In the genomic region with DNA sequence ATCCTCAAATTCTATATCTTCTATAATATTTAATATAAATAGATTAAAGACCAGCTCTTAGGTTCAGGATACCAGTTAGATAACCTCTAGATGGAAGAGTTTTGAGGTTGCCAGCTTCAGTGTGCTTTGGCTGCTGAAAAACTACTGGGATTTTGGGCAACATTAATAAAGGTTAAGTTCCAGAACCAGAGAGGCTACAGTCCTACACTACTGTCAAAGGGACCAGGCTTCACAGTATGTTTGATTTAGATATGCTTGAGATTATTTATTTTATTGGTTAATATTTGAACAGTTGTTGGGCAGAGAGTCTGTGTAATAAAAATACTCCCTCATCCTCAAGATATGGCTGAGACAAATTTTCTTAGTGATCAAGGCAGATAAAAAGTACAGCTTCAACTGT, we compare ENCODE assay signal across 28 cellular contexts. TPM values are rescaled to one million over a fixed set of nuclear protein-coding genes. Genes with fewer than 3 reads are reported as not detected.
"Had no signal": no experiment of that assay in that cellular context is flagged by ENCODE, and none has a peak within 500 bp of the region (broad histone marks: within the 10 kb centered on the region; RNA-seq: fewer than 3 reads in every experiment).

No MANE protein-coding gene starts in this region.

- DNase-seq: activated B cell treated with CpG ODN at 0.5 μM for 24 hours; activated CD8-positive, alpha-beta memory T cell treated with anti-CD3 and anti-CD28 coated beads, Interleukin-2, amount 10 ng/mL, durations not matched to agents 7 days and 5 days; activated CD8-positive, alpha-beta T cell treated with anti-CD3 and anti-CD28 coated beads, Interleukin-2, amount 10 ng/mL, durations not matched to agents 7 days and 5 days; activated naive CD4-positive, alpha-beta T cell; activated T-cell treated with anti-CD3 and anti-CD28 coated beads, Interleukin-2, amount 50 U/mL, for 72 hours; dermis blood vessel endothelial cell; effector CD4-positive, alpha-beta T cell; foreskin keratinocyte; left cardiac atrium; naive thymus-derived CD4-positive, alpha-beta T cell; occipital lobe; stimulated activated CD4-positive, alpha-beta T cell treated with anti-CD3 and anti-CD28 coated beads, Interleukin-15, amount 100 ng/mL, for 24 hours; stimulated activated CD4-positive, alpha-beta T cell treated with anti-CD3 and anti-CD28 coated beads, Interleukin-2, amount 100 ng/mL, for 24 hours; stimulated activated naive B cell treated with anti-CD40 and anti-IgM and Interleukin-4, amounts not matched to agents 10 μg/mL and 1 μg/mL and 100 μg/mL, for 72 hours; stomach; T-helper 17 cell; T1000; thyroid gland; upper lobe of right lung had no signal

- H3K9me3 ChIP-seq: esophagus muscularis mucosa, right atrium auricular region, stomach, thyroid gland, upper lobe of right lung had no signal

- H3K27ac Mint-ChIP-seq: activated B cell treated with CpG ODN at 0.5 μM for 24 hours; activated CD8-positive, alpha-beta memory T cell treated with anti-CD3 and anti-CD28 coated beads, Interleukin-2, amount 10 ng/mL, durations not matched to agents 7 days and 5 days; activated CD8-positive, alpha-beta T cell treated with anti-CD3 and anti-CD28 coated beads, Interleukin-2, amount 10 ng/mL, durations not matched to agents 7 days and 5 days; activated naive CD4-positive, alpha-beta T cell treated with anti-CD3 and anti-CD28 coated beads, Interleukin-2, amount 50 U/mL, for 72 hours; activated T-cell treated with anti-CD3 and anti-CD28 coated beads, Interleukin-2, amount 50 U/mL, for 72 hours; mesothelial cell of epicardium; naive thymus-derived CD4-positive, alpha-beta T cell; stimulated activated naive B cell treated with anti-CD40 and anti-IgM and Interleukin-4, amounts not matched to agents 10 μg/mL and 1 μg/mL and 100 μg/mL, for 72 hours; T-helper 17 cell had no signal

- H3K4me1 ChIP-seq: foreskin keratinocyte, right atrium auricular region, upper lobe of right lung had no signal

- H3K4me3 Mint-ChIP-seq: activated B cell treated with CpG ODN at 0.5 μM for 24 hours; activated CD8-positive, alpha-beta memory T cell treated with anti-CD3 and anti-CD28 coated beads, Interleukin-2, amount 10 ng/mL, durations not matched to agents 7 days and 5 days; activated CD8-positive, alpha-beta T cell treated with anti-CD3 and anti-CD28 coated beads, Interleukin-2, amount 10 ng/mL, durations not matched to agents 7 days and 5 days; activated T-cell treated with anti-CD3 and anti-CD28 coated beads, Interleukin-2, amount 50 U/mL, for 72 hours; central memory CD8-positive, alpha-beta T cell; mesothelial cell of epicardium; naive thymus-derived CD4-positive, alpha-beta T cell; neural crest cell; stimulated activated naive B cell treated with anti-CD40 and anti-IgM and Interleukin-4, amounts not matched to agents 10 μg/mL and 1 μg/mL and 100 μg/mL, for 72 hours; T-helper 17 cell had no signal

- H3K27ac ChIP-seq: foreskin keratinocyte, right atrium auricular region, stomach, thyroid gland, upper lobe of right lung had no signal

- FAIRE-seq: bronchial epithelial cell, colon, keratinocyte had no signal

- H3K4me3 ChIP-seq: esophagus muscularis mucosa, right atrium auricular region, stomach, thyroid gland, upper lobe of right lung had no signal

- ATAC-seq: activated CD8-positive, alpha-beta memory T cell treated with anti-CD3 and anti-CD28 coated beads, Interleukin-2, amount 10 ng/mL, durations not matched to agents 7 days and 5 days; activated CD8-positive, alpha-beta T cell treated with anti-CD3 and anti-CD28 coated beads, Interleukin-2, amount 10 ng/mL, durations not matched to agents 7 days and 5 days; activated naive CD4-positive, alpha-beta T cell treated with anti-CD3 and anti-CD28 coated beads, Interleukin-2, amount 50 U/mL, for 72 hours; activated T-cell treated with anti-CD3 and anti-CD28 coated beads, Interleukin-2, amount 50 U/mL, for 72 hours; foreskin keratinocyte; left cardiac atrium; naive thymus-derived CD4-positive, alpha-beta T cell; stimulated activated naive B cell treated with anti-CD40 and anti-IgM and Interleukin-4, amounts not matched to agents 10 μg/mL and 1 μg/mL and 100 μg/mL, for 72 hours; T-helper 17 cell; upper lobe of right lung had no signal

- H3K36me3 Mint-ChIP-seq: activated CD8-positive, alpha-beta memory T cell treated with anti-CD3 and anti-CD28 coated beads, Interleukin-2, amount 10 ng/mL, durations not matched to agents 7 days and 5 days; mesothelial cell of epicardium; naive thymus-derived CD4-positive, alpha-beta T cell; stimulated activated naive B cell treated with anti-CD40 and anti-IgM and Interleukin-4, amounts not matched to agents 10 μg/mL and 1 μg/mL and 100 μg/mL, for 72 hours had no signal

- H3K36me3 ChIP-seq: esophagus muscularis mucosa, right atrium auricular region, stomach, thyroid gland, upper lobe of right lung had no signal

- H3K27me3 ChIP-seq: esophagus muscularis mucosa, foreskin keratinocyte, right atrium auricular region, stomach, thyroid gland, upper lobe of right lung had no signal

- H3K4me1 Mint-ChIP-seq: activated B cell treated with CpG ODN at 0.5 μM for 24 hours; activated CD8-positive, alpha-beta memory T cell treated with anti-CD3 and anti-CD28 coated beads, Interleukin-2, amount 10 ng/mL, durations not matched to agents 7 days and 5 days; central memory CD8-positive, alpha-beta T cell; naive thymus-derived CD4-positive, alpha-beta T cell; stimulated activated naive B cell treated with anti-CD40 and anti-IgM and Interleukin-4, amounts not matched to agents 10 μg/mL and 1 μg/mL and 100 μg/mL, for 72 hours; T-helper 17 cell had no signal

- H3K9me3 Mint-ChIP-seq: activated B cell treated with CpG ODN at 0.5 μM for 24 hours; activated T-cell treated with anti-CD3 and anti-CD28 coated beads, Interleukin-2, amount 50 U/mL, for 72 hours; central memory CD8-positive, alpha-beta T cell had no signal

RNA-seq across cellular contexts. Expression of gene TMEM17, which starts 19.6 kb away (rescaled TPM):
- total RNA-seq: activated B cell treated with CpG ODN at 0.5 μM for 24 hours; activated CD8-positive, alpha-beta T cell treated with anti-CD3 and anti-CD28 coated beads, Interleukin-2, amount 10 ng/mL, durations not matched to agents 7 days and 5 days; activated naive CD4-positive, alpha-beta T cell treated with anti-CD3 and anti-CD28 coated beads, Interleukin-2, amount 50 U/mL, for 72 hours; T-helper 17 cell had no signal
